Comparison of ENCODE assay signal across 1 cellular context in the genomic region with DNA sequence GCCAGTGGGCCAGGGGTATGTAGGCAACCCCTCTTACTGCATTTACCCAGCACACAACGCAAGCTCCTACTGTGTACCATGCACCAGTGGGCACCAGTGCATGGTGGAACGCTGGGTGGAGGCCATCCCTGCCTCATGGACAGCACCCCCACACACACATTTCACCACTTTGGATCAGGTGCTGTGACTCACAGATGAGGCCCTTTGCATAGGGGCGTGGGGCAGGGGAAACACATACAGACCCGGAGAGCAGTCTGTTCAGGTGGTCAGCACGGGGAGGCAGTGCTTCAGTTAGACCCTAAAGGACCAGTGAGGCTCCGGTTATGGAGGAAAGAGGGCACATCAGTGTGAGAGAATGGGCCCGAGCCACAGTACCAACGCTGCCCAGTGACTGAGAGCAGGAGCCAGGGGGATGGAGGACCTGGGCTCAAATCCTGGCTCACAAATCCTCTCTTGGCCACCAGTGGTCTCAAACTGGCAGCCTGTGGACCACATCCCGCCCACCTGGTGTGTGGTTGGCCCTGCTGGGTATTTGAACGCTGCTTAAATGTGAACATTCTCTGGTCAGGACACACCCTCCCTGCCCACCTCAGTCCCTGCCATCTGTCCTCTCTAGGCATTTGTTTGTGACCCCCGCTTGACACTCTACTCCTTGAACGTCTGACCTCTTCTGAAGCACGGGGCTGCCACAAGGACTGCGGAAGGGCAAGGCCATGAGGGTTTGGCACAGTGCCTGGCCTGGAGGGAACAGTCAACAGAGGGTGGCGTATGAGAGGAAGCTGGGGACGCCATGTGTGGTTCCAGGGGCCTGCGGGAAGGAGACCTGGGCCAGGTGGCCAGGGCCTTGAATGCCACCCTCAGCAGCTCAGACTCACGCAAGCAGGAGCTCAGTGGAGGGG.
TF ChIP-seq lines count a peak whose summit lies in the region.

No MANE protein-coding gene starts in this region.

TF ChIP-seq in HepG2, 621 proteins besides CTCF, POLR2A, EP300 and RAD21 (continued from another document and continues in another):
- TF ChIP-seq, protein P1, sequence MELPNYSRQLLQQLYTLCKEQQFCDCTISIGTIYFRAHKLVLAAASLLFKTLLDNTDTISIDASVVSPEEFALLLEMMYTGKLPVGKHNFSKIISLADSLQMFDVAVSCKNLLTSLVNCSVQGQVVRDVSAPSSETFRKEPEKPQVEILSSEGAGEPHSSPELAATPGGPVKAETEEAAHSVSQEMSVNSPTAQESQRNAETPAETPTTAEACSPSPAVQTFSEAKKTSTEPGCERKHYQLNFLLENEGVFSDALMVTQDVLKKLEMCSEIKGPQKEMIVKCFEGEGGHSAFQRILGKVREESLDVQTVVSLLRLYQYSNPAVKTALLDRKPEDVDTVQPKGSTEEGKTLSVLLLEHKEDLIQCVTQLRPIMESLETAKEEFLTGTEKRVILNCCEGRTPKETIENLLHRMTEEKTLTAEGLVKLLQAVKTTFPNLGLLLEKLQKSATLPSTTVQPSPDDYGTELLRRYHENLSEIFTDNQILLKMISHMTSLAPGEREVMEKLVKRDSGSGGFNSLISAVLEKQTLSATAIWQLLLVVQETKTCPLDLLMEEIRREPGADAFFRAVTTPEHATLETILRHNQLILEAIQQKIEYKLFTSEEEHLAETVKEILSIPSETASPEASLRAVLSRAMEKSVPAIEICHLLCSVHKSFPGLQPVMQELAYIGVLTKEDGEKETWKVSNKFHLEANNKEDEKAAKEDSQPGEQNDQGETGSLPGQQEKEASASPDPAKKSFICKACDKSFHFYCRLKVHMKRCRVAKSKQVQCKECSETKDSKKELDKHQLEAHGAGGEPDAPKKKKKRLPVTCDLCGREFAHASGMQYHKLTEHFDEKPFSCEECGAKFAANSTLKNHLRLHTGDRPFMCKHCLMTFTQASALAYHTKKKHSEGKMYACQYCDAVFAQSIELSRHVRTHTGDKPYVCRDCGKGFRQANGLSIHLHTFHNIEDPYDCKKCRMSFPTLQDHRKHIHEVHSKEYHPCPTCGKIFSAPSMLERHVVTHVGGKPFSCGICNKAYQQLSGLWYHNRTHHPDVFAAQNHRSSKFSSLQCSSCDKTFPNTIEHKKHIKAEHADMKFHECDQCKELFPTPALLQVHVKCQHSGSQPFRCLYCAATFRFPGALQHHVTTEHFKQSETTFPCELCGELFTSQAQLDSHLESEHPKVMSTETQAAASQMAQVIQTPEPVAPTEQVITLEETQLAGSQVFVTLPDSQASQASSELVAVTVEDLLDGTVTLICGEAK (IDR thresholded peaks at IDR 0.05), result no peak
- TF ChIP-seq, protein P1 (CRISPR knock-in tag; IDR thresholded peaks at IDR 0.05), result no peak
- TF ChIP-seq KAT7 (CRISPR knock-in tag; IDR thresholded peaks at IDR 0.05; ENCODE audit: borderline replicate concordance) (no peak), ISL2 (CRISPR knock-in tag; IDR thresholded peaks at IDR 0.05) (no peak), JUND (CRISPR knock-in tag; IDR thresholded peaks at IDR 0.05) (no peak), NCOA5 (CRISPR knock-in tag; IDR thresholded peaks at IDR 0.05) (no peak), GABPB1 (CRISPR knock-in tag; IDR thresholded peaks at IDR 0.05) (no peak), ZNF430 (CRISPR knock-in tag; IDR thresholded peaks at IDR 0.05) (no peak), NFYB (CRISPR knock-in tag; IDR thresholded peaks at IDR 0.05) (no peak), ZNF280B (CRISPR knock-in tag; IDR thresholded peaks at IDR 0.05; ENCODE audit: borderline replicate concordance) (no peak), FLYWCH1 (CRISPR knock-in tag; IDR thresholded peaks at IDR 0.05) (no peak), CHCHD3 (CRISPR knock-in tag; IDR thresholded peaks at IDR 0.05) (no peak), ZNF460 (CRISPR knock-in tag; IDR thresholded peaks at IDR 0.05; ENCODE audit: borderline replicate concordance) (no peak), ZNF776 (CRISPR knock-in tag; IDR thresholded peaks at IDR 0.05) (no peak), SOX13 (IDR thresholded peaks at IDR 0.05) (no peak), SOX13 (CRISPR knock-in tag; conservative IDR thresholded peaks at IDR 0.05 in 1 of 2, IDR thresholded peaks at IDR 0.05 in 1 of 2) (peak in 1 of 2 experiments; percentile 29; a peak in 1 of 4 replicates), ZNF282 (IDR thresholded peaks at IDR 0.05; ENCODE audit: partially characterized antibody) (no peak), SALL1 (CRISPR knock-in tag; IDR thresholded peaks at IDR 0.05) (peak; percentile 44; the same call in 1 of the 2 replicates), KDM5B (CRISPR knock-in tag; IDR thresholded peaks at IDR 0.05; ENCODE audit: borderline replicate concordance) (no peak), ZNF234 (CRISPR knock-in tag; conservative IDR thresholded peaks at IDR 0.05) (no peak), ZNF879 (CRISPR knock-in tag; IDR thresholded peaks at IDR 0.05) (no peak), ZNF646 (CRISPR knock-in tag; IDR thresholded peaks at IDR 0.05) (no peak), ZNF724P (CRISPR knock-in tag; IDR thresholded peaks at IDR 0.05; ENCODE audit: borderline replicate concordance) (no peak), ADNP (CRISPR knock-in tag; IDR thresholded peaks at IDR 0.05) (no peak), ZEB1 (IDR thresholded peaks at IDR 0.05; ENCODE audit: insufficient replicate concordance, low read depth) (no peak), REL (CRISPR knock-in tag; conservative IDR thresholded peaks at IDR 0.05) (no peak), PAX8 (CRISPR knock-in tag; IDR thresholded peaks at IDR 0.05; ENCODE audit: borderline replicate concordance) (no peak), CAMTA2 (CRISPR knock-in tag; IDR thresholded peaks at IDR 0.05; ENCODE audit: borderline replicate concordance) (no peak), RXRB (CRISPR knock-in tag; IDR thresholded peaks at IDR 0.05; ENCODE audit: borderline replicate concordance) (peak; percentile 85), ZNF83 (CRISPR knock-in tag; IDR thresholded peaks at IDR 0.05; ENCODE audit: borderline replicate concordance) (no peak), ZNF17 (CRISPR knock-in tag; IDR thresholded peaks at IDR 0.05) (no peak), ZNF891 (CRISPR knock-in tag; IDR thresholded peaks at IDR 0.05) (no peak), ZNF33B (CRISPR knock-in tag; IDR thresholded peaks at IDR 0.05) (no peak), ZNF558 (CRISPR knock-in tag; IDR thresholded peaks at IDR 0.05; ENCODE audit: borderline replicate concordance) (no peak)
- TF ChIP-seq, protein P2, sequence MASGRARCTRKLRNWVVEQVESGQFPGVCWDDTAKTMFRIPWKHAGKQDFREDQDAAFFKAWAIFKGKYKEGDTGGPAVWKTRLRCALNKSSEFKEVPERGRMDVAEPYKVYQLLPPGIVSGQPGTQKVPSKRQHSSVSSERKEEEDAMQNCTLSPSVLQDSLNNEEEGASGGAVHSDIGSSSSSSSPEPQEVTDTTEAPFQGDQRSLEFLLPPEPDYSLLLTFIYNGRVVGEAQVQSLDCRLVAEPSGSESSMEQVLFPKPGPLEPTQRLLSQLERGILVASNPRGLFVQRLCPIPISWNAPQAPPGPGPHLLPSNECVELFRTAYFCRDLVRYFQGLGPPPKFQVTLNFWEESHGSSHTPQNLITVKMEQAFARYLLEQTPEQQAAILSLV (CRISPR knock-in tag; IDR thresholded peaks at IDR 0.05; ENCODE audit: borderline replicate concordance), result no peak
- TF ChIP-seq, protein P3, sequence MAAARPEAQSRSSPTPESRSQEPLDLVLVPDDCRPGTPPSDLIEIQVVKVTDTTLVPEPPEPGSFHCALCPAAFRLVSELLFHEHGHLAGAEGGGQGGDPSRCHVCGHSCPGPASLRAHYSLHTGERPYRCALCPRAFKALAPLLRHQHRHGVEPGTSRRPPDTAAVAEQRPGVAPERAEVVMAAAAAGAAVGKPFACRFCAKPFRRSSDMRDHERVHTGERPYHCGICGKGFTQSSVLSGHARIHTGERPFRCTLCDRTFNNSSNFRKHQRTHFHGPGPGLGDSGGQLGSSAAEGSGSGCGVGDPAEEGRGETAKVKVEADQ (CRISPR knock-in tag; IDR thresholded peaks at IDR 0.05; ENCODE audit: borderline replicate concordance), result no peak
- TF ChIP-seq, protein P4, sequence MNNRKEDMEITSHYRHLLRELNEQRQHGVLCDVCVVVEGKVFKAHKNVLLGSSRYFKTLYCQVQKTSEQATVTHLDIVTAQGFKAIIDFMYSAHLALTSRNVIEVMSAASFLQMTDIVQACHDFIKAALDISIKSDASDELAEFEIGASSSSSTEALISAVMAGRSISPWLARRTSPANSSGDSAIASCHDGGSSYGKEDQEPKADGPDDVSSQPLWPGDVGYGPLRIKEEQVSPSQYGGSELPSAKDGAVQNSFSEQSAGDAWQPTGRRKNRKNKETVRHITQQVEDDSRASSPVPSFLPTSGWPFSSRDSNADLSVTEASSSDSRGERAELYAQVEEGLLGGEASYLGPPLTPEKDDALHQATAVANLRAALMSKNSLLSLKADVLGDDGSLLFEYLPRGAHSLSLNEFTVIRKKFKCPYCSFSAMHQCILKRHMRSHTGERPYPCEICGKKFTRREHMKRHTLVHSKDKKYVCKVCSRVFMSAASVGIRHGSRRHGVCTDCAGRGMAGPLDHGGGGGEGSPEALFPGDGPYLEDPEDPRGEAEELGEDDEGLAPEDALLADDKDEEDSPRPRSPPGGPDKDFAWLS (CRISPR knock-in tag; IDR thresholded peaks at IDR 0.05; ENCODE audit: borderline replicate concordance), result no peak
- TF ChIP-seq, protein P5, sequence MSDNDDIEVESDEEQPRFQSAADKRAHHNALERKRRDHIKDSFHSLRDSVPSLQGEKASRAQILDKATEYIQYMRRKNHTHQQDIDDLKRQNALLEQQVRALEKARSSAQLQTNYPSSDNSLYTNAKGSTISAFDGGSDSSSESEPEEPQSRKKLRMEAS (IDR thresholded peaks at IDR 0.05), result peak; percentile 70
